Comparison of ENCODE assay signal across 8 cellular contexts in the genomic region with DNA sequence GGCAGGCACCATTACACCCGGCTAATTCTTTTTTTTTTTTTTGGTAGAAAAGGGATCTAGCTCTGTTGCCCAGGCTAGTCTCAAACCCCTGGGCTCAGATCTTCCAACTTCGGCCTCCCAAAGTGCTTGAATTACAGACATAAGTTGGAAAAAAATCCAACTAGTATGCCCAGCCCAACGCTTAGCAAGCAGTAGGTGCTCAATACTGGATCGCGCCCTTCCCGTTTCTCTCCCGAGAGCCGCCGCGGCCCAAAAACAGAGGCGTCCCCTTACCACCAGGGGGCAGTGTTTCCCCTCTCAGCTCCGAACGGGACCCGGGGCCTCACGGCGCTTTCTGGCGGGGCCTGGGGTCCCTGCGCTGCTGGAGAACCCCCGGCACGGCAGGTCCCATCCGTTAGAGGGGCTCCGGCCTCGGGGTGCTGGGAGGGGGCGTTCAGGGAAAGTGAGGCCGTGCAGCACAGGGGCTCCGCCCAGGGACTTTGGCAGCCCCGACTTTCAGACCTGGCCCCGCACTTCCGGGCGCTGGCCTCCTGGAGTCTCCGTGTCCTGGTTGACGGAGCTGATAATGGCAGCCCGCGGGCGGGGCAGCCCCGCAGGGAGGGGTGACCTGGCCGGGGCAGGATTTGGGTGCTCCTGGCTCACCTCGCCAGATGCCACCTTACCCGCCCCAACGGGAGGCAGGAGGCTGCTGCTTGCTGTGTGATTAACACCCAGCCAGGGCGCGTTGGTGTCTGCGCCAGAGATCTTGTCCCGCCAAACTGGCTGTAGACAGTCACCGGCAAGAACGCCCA. TPM values are rescaled to one million over a fixed set of nuclear protein-coding genes. Genes with fewer than 3 reads are reported as not detected.
A peak's percentile ranks its signal among the peaks of the same experiment; 100 is the strongest.
DNase-seq lines count a peak whose midpoint lies in the region; ATAC-seq lines count a peak whose summit lies in the region.

No MANE protein-coding gene starts in this region.

- DNase-seq in GDM1 (lab: John Stamatoyannopoulos, UW) (peak; percentile 70), NCI-H226 (peak; percentile 53), cerebellum (ENCODE audit: low spot score) (peak; percentile 81), left colon (peak; percentile 70 to 90)
- peak; percentile 77 for DNase-seq in activated CD4-positive, alpha-beta T cell treated with anti-CD3 and anti-CD28 coated beads for 1 hour
- DNase-seq in stimulated activated CD4-positive, alpha-beta T cell treated with anti-CD3 and anti-CD28 coated beads, Interleukin-1b, Interleukin-23, amount 100 ng/mL, for 4 hours (ENCODE audit: low read depth in 2 of 2), result peak; percentile 80 to 91

- peak; percentile 64 for ATAC-seq in HG02852 (IDR thresholded peaks at IDR 0.05; ENCODE audit: unreplicated experiment)
- ATAC-seq in left colon, result peak; percentile 94
- no peak for ATAC-seq in GM21717 (IDR thresholded peaks at IDR 0.05; ENCODE audit: unreplicated experiment)

- intact Hi-C loops in left colon (cut with DNase I, micrococcal nuclease), result loop anchor here (5.0 to 10.0 kb wide), 2 partner anchors 45 to 47 kb away; no protein-coding TSS in a partner anchor

RNA-seq across cellular contexts. Expression of gene PTGES, which starts 15.2 kb away (rescaled TPM):
- total RNA-seq in cerebellum, result 1.5 TPM
- total RNA-seq in left colon, result 1 to 10 TPM; 2.5 to 5.0 TPM
